1 cellular context compared by ENCODE assay signal in the genomic region with DNA sequence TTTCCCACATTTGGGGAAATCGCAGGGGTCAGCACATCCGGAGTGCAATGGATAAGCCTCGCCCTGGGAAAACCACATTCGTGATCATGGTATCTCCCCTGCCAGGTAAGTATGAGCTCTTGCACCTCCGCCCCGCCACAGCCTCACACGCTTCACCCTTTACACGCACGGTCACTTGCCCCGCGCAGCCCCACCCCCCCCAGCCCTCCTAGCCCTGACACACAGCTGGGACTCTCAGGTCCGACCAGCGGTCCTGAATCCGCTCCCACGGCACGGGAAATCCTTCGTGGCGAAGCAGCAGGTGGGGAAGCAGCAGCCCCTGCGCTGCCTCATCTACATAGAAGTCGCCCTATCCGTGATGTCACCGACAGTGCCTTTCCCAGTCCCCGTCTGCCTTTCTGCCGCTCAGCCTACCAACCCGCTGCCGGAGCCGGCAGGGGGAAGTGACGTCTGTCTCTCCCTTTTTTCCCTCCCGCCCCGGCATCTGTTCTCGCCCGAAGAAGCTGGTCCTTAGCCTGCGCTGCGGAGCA.
TF ChIP-seq lines count a peak whose summit lies in the region.

No MANE protein-coding gene starts in this region.

TF ChIP-seq in GM12878, 131 proteins besides CTCF, POLR2A, EP300 and RAD21 (continued from another document):
- TF ChIP-seq, protein P1, sequence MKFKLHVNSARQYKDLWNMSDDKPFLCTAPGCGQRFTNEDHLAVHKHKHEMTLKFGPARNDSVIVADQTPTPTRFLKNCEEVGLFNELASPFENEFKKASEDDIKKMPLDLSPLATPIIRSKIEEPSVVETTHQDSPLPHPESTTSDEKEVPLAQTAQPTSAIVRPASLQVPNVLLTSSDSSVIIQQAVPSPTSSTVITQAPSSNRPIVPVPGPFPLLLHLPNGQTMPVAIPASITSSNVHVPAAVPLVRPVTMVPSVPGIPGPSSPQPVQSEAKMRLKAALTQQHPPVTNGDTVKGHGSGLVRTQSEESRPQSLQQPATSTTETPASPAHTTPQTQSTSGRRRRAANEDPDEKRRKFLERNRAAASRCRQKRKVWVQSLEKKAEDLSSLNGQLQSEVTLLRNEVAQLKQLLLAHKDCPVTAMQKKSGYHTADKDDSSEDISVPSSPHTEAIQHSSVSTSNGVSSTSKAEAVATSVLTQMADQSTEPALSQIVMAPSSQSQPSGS (IDR thresholded peaks at IDR 0.05; ENCODE audit: low read length): peak; percentile 76
- peak; percentile 97 for TF ChIP-seq PML (IDR thresholded peaks at IDR 0.05; ENCODE audit: low read length)
- TF ChIP-seq RUNX3 (IDR thresholded peaks at IDR 0.05; ENCODE audit: low read length): peak; percentile 59
- TF ChIP-seq EGR1 (IDR thresholded peaks at IDR 0.05; ENCODE audit: borderline replicate concordance in 1 of 2, low read depth in 2 of 2, low read length in 2 of 2): peak in 1 of 2 experiments; percentile 69; a peak in 2 of 3 replicates
- TF ChIP-seq, protein P2, sequence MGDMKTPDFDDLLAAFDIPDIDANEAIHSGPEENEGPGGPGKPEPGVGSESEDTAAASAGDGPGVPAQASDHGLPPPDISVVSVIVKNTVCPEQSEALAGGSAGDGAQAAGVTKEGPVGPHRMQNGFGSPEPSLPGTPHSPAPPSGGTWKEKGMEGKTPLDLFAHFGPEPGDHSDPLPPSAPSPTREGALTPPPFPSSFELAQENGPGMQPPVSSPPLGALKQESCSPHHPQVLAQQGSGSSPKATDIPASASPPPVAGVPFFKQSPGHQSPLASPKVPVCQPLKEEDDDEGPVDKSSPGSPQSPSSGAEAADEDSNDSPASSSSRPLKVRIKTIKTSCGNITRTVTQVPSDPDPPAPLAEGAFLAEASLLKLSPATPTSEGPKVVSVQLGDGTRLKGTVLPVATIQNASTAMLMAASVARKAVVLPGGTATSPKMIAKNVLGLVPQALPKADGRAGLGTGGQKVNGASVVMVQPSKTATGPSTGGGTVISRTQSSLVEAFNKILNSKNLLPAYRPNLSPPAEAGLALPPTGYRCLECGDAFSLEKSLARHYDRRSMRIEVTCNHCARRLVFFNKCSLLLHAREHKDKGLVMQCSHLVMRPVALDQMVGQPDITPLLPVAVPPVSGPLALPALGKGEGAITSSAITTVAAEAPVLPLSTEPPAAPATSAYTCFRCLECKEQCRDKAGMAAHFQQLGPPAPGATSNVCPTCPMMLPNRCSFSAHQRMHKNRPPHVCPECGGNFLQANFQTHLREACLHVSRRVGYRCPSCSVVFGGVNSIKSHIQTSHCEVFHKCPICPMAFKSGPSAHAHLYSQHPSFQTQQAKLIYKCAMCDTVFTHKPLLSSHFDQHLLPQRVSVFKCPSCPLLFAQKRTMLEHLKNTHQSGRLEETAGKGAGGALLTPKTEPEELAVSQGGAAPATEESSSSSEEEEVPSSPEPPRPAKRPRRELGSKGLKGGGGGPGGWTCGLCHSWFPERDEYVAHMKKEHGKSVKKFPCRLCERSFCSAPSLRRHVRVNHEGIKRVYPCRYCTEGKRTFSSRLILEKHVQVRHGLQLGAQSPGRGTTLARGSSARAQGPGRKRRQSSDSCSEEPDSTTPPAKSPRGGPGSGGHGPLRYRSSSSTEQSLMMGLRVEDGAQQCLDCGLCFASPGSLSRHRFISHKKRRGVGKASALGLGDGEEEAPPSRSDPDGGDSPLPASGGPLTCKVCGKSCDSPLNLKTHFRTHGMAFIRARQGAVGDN (IDR thresholded peaks at IDR 0.05): peak; percentile 73; the same call in 1 of the 2 replicates
- TF ChIP-seq PBX3 (IDR thresholded peaks at IDR 0.05; ENCODE audit: insufficient replicate concordance, low read depth, low read length): peak; percentile 11
- TF ChIP-seq NFIC (IDR thresholded peaks at IDR 0.05; ENCODE audit: low read depth, low read length): 0 out of 2 replicates have a peak, but pooled peaks have one; percentile 31
- peak; percentile 70; the same call in 1 of the 2 replicates for TF ChIP-seq TCF12 (IDR thresholded peaks at IDR 0.05; ENCODE audit: low read depth, low read length)
- TF ChIP-seq POLR2AphosphoS5 (IDR thresholded peaks at IDR 0.05; ENCODE audit: low read length): peak; percentile 97
- TF ChIP-seq NBN (IDR thresholded peaks at IDR 0.05): peak; percentile 63; the same call in 1 of the 2 replicates
- peak; percentile 88 for TF ChIP-seq SMAD1 (IDR thresholded peaks at IDR 0.05; ENCODE audit: low read depth, partially characterized antibody)
- peak; percentile 88; the same call in 1 of the 2 replicates for TF ChIP-seq TCF3 (IDR thresholded peaks at IDR 0.05; ENCODE audit: borderline replicate concordance, insufficient read depth, low read depth, low read length)
- TF ChIP-seq POLR2AphosphoS2 (IDR thresholded peaks at IDR 0.05; ENCODE audit: low read depth, low read length): peak; percentile 93
- TF ChIP-seq SMAD5 (IDR thresholded peaks at IDR 0.05; ENCODE audit: low read depth): peak; percentile 99
- peak; percentile 77 for TF ChIP-seq ATF7 (IDR thresholded peaks at IDR 0.05; ENCODE audit: low read depth)
- peak; percentile 99 for TF ChIP-seq ZBED1 (IDR thresholded peaks at IDR 0.05; ENCODE audit: borderline replicate concordance)
- TF ChIP-seq CBFB (IDR thresholded peaks at IDR 0.05; ENCODE audit: low read depth): peak; percentile 98
- TF ChIP-seq TARDBP (IDR thresholded peaks at IDR 0.05; ENCODE audit: borderline replicate concordance): peak; percentile 96
- TF ChIP-seq BACH1 (IDR thresholded peaks at IDR 0.05; ENCODE audit: borderline replicate concordance): peak; percentile 51; the same call in 1 of the 2 replicates
